ENCODE assay signal across 1 cellular context in genomic region chr2:80168037-80168436, GRCh38.
TF ChIP-seq lines count a peak whose summit lies in the region.

No MANE protein-coding gene starts in this region.

TF ChIP-seq in K562, 482 proteins besides CTCF, POLR2A, EP300 and RAD21 (continued from another document):
- TF ChIP-seq MXD1 (CRISPR knock-in tag; IDR thresholded peaks at IDR 0.05; ENCODE audit: borderline replicate concordance, poor library complexity, severe bottlenecking) (no peak), MECOM (CRISPR knock-in tag; IDR thresholded peaks at IDR 0.05) (no peak), ESRRA (IDR thresholded peaks at IDR 0.05; ENCODE audit: borderline replicate concordance, low read depth) (peak; percentile 78), NR2C1 (IDR thresholded peaks at IDR 0.05) (no peak), NR2C1 (tag; IDR thresholded peaks at IDR 0.05) (0 out of 2 replicates have a peak, but pooled peaks have one; percentile 21)
